In the genomic region with DNA sequence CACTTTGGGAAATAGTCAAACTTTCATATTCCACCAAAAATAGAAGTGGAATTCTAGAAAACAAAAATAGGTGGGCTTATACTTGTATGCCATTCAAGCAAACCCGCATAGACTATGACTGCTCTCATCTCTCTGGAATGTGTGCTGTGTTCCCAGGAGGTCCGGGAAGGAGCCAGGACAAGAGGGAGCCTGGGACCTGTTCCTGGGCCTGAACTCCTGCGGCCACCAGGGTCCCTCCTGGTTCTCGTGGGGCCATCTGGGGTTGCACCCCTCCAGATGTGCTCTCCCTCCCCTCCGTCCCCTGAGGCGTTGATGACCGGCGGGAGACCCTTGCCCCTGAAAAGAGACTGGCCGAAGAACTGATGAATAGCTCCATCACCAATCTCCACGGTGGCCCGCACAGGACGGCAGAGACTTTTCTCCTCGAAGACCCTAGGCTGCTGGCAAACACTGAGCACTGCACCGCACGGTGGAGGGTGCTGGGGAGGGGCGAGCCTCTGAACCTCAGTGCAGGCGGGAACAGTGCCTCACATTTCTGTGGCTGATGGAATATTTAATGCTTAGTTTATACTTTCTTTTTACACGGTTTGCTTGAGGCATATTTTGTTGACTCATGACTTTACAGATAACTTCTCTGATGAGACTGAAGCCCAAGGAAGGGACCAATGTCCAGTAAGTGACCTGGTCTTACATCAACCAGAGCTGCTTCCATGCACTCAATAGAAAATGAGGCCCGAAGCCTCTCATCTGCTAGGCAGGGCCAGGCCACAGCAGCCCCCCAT, we compare ENCODE assay signal across 1 cellular context.
TF ChIP-seq lines count a peak whose summit lies in the region.

No MANE protein-coding gene starts in this region.

TF ChIP-seq in GM23338, 12 proteins besides CTCF, POLR2A, EP300 and RAD21:
- TF ChIP-seq ZNF462 (CRISPR knock-in tag; IDR thresholded peaks at IDR 0.05) (no peak), ETS1 (IDR thresholded peaks at IDR 0.05) (no peak), ZNF331 (CRISPR knock-in tag; IDR thresholded peaks at IDR 0.05; ENCODE audit: low read depth) (no peak), CREB1 (CRISPR knock-in tag; IDR thresholded peaks at IDR 0.05; ENCODE audit: low read depth) (no peak)
